ENCODE assay signal across 24 cellular contexts in genomic region chr2:228767196-228767595, GRCh38.
DNase-seq lines count a peak whose midpoint lies in the region; ATAC-seq, FAIRE-seq and TF ChIP-seq lines count a peak whose summit lies in the region.
"Had no signal": no experiment of that assay in that cellular context is flagged by ENCODE, and none has a peak within 500 bp of the region (broad histone marks: within the 10 kb centered on the region; RNA-seq: fewer than 3 reads in every experiment).

No MANE protein-coding gene starts in this region.

- H3K9me3 ChIP-seq in tibial artery = no peaks in the 10 kb centered on the region
- no peaks in the 10 kb centered on the region for H3K9me3 ChIP-seq in kidney (ENCODE audit: control insufficient read depth in 1 of 2, low read length in 2 of 2)
- H3K9me3 ChIP-seq: adrenal gland had no signal

- no peak for FAIRE-seq in kidney (lab: Jason Lieb, UNC)
- FAIRE-seq: H1 had no signal

- peak; percentile 46 for DNase-seq in AG10803 (ENCODE audit: low read depth)
- peak; percentile 78 for DNase-seq in LHCN-M2 (ENCODE audit: low read depth)
- DNase-seq in choroid plexus epithelial cell (ENCODE audit: low read depth) = peak; percentile 63
- DNase-seq in myocyte (ENCODE audit: low read depth) = peak; percentile 42
- DNase-seq in effector CD4-positive, alpha-beta T cell = no peak
- no peak for DNase-seq in tibial artery
- no peak for DNase-seq in kidney
- DNase-seq: activated CD8-positive, alpha-beta memory T cell treated with anti-CD3 and anti-CD28 coated beads, Interleukin-2, amount 10 ng/mL, durations not matched to agents 7 days and 5 days; activated effector memory CD4-positive, alpha-beta T cell treated with Interleukin-2 at 50 U/mL for 16 hours; adrenal gland; AML-193; dermis blood vessel endothelial cell; erythroblast; GF-D8; hypothalamus; KBM-7; kidney glomerular epithelial cell; NCI-H1105; NCI-H748 treated with DMSO at 0.1 percent for 48 hours; PC-3 had no signal

- H3K27me3 ChIP-seq in tibial artery = no peaks in the 10 kb centered on the region
- H3K27me3 ChIP-seq: adrenal gland had no signal

- no peak overlapping the region for H3K9ac ChIP-seq in kidney (ENCODE audit: low read length in 2 of 2)
- H3K9ac ChIP-seq: neural progenitor cell had no signal

- H3K4me1 ChIP-seq in tibial artery (peaks cover 0 to 31% (median 0%) of the 10 kb centered on the region in 4 donors), kidney (ENCODE audit: control insufficient read depth in 1 of 2, insufficient read depth in 1 of 2, low read depth in 1 of 2, low read length in 2 of 2) (no peaks in the 10 kb centered on the region)
- H3K4me1 ChIP-seq: neural progenitor cell had no signal

- no peaks in the 10 kb centered on the region for H3K36me3 ChIP-seq in tibial artery
- no peaks in the 10 kb centered on the region for H3K36me3 ChIP-seq in kidney (ENCODE audit: control insufficient read depth in 1 of 2, insufficient read depth in 2 of 2, low read length in 2 of 2)
- H3K36me3 ChIP-seq: adrenal gland, neural progenitor cell had no signal

- intact Hi-C loops in tibial artery (cut with DNase I; ENCODE audit: low total_unique reads) (no loop called here), kidney (cut with DNase I) (no loop called here)

- TF ChIP-seq CTCF in AG10803 (conservative IDR thresholded peaks at IDR 0.05; ENCODE audit: low read length) (no peak), choroid plexus epithelial cell (conservative IDR thresholded peaks at IDR 0.05; ENCODE audit: low read depth, low read length) (no peak), tibial artery (IDR thresholded peaks at IDR 0.05) (no peak), kidney (IDR thresholded peaks at IDR 0.05; ENCODE audit: borderline replicate concordance, extremely low read depth, insufficient read depth) (no peak)

- no peak overlapping the region for H3K4me3 ChIP-seq in AG10803 (ENCODE audit: low read length)
- H3K4me3 ChIP-seq in choroid plexus epithelial cell (ENCODE audit: low read depth, low read length) = no peak overlapping the region
- no peak overlapping the region for H3K4me3 ChIP-seq in tibial artery
- no peak overlapping the region for H3K4me3 ChIP-seq in kidney (ENCODE audit: low read length in 2 of 2)
- H3K4me3 ChIP-seq: adrenal gland, neural progenitor cell, SK-N-MC had no signal

- H3K27ac ChIP-seq in tibial artery (peak overlapping the region in 1 of 2 donors; percentile 29), kidney (ENCODE audit: low read depth in 2 of 2, low read length in 2 of 2) (no peak overlapping the region)
- H3K27ac ChIP-seq: adrenal gland, neural progenitor cell, SK-N-MC had no signal

- ATAC-seq in GM21786 (IDR thresholded peaks at IDR 0.05; ENCODE audit: unreplicated experiment) = no peak
- ATAC-seq: activated CD8-positive, alpha-beta memory T cell treated with anti-CD3 and anti-CD28 coated beads, Interleukin-2, amount 10 ng/mL, durations not matched to agents 7 days and 5 days; PC-3 had no signal

Comparison
In these comparisons a context has a peak if more than half of its experiments do, and no peak if none do; other contexts are left out.
1. DNase-seq: peak in AG10803 (single experiment), LHCN-M2 (single experiment), choroid plexus epithelial cell (single experiment) and myocyte (single experiment); none in effector CD4-positive, alpha-beta T cell (single experiment), tibial artery (0 of 2) and kidney (single experiment).